Comparison of ENCODE assay signal across 10 cellular contexts in genomic region chr15:52100807-52101206, GRCh38. TPM values are rescaled to one million over a fixed set of nuclear protein-coding genes. Genes with fewer than 3 reads are reported as not detected.
DNase-seq lines count a peak whose midpoint lies in the region; ATAC-seq, FAIRE-seq and TF ChIP-seq lines count a peak whose summit lies in the region.
"Had no signal": no experiment of that assay in that cellular context is flagged by ENCODE, and none has a peak within 500 bp of the region (broad histone marks: within the 10 kb centered on the region; RNA-seq: fewer than 3 reads in every experiment).

No MANE protein-coding gene starts in this region.

- peaks cover 22% of the 10 kb centered on the region for H3K27me3 Mint-ChIP-seq in activated naive CD4-positive, alpha-beta T cell treated with anti-CD3 and anti-CD28 coated beads, Interleukin-2, amount 10 ng/mL, durations not matched to agents 7 days and 5 days

- TF ChIP-seq CTCF in A549 (IDR thresholded peaks at IDR 0.05) (no peak), astrocyte of the cerebellum (IDR thresholded peaks at IDR 0.05; ENCODE audit: low read depth, low read length, missing control alignments) (no peak)

- no peak for TF ChIP-seq EP300 in A549 (IDR thresholded peaks at IDR 0.05)

- H3K27ac ChIP-seq in A549 = no peak overlapping the region; a peak in 1 of 6 replicates

- FAIRE-seq in A549 (lab: Jason Lieb, UNC) = no peak

- WGBS in A549 (ENCODE audit: missing lambda C conversion rate) = 50% methylated on average over 4 of the region's 4 CpGs

- in situ Hi-C loops in astrocyte of the cerebellum (cut with HindIII; ENCODE audit: low sequenced_read_pairs) = no loop called here

- no peak overlapping the region; the same call in 2 of the 3 replicates for H3K4me2 ChIP-seq in A549

- CTCF ChIA-PET in A549 (lab: Yijun Ruan, JAX) = interaction anchor here (1.3 to 2.0 kb wide), 3 partner anchors 21 to 40 kb away, joined by 3 to 10 read pairs (median 4); no protein-coding TSS in a partner anchor
- CTCF ChIA-PET in activated naive CD4-positive, alpha-beta T cell treated with anti-CD3 and anti-CD28 coated beads, Interleukin-2, amount 10 ng/mL, durations not matched to agents 7 days and 5 days (lab: Charles Lee) = interaction anchor here (0.6 kb wide), 1 partner anchor 144 kb away, joined by 4 read pairs; no protein-coding TSS in a partner anchor

- no peaks in the 10 kb centered on the region for H3K9me3 Mint-ChIP-seq in activated naive CD4-positive, alpha-beta T cell treated with anti-CD3 and anti-CD28 coated beads, Interleukin-2, amount 10 ng/mL, durations not matched to agents 7 days and 5 days
- H3K9me3 Mint-ChIP-seq: T-helper 1 cell treated with Interleukin-12 subunit alpha and Interleukin-12 subunit beta and Interleukin-4 antibody, amounts not matched to agents 30 μg/mL and 1 μg/mL, for 36 hours had no signal

- no peak overlapping the region for H3K4me3 Mint-ChIP-seq in activated naive CD4-positive, alpha-beta T cell treated with anti-CD3 and anti-CD28 coated beads, Interleukin-2, amount 10 ng/mL, durations not matched to agents 7 days and 5 days
- H3K4me3 Mint-ChIP-seq: T-helper 1 cell treated with Interleukin-12 subunit alpha and Interleukin-12 subunit beta and Interleukin-4 antibody, amounts not matched to agents 30 μg/mL and 1 μg/mL, for 36 hours had no signal

- H3K27ac Mint-ChIP-seq in activated naive CD4-positive, alpha-beta T cell treated with anti-CD3 and anti-CD28 coated beads, Interleukin-2, amount 10 ng/mL, durations not matched to agents 7 days and 5 days = no peak overlapping the region
- H3K27ac Mint-ChIP-seq: T-helper 1 cell treated with Interleukin-12 subunit alpha and Interleukin-12 subunit beta and Interleukin-4 antibody, amounts not matched to agents 30 μg/mL and 1 μg/mL, for 36 hours had no signal

- H3K4me3 ChIP-seq in A549 (no peak overlapping the region), astrocyte of the cerebellum (ENCODE audit: low read depth, low read length) (no peak overlapping the region)

- H3K4me1 Mint-ChIP-seq in activated naive CD4-positive, alpha-beta T cell treated with anti-CD3 and anti-CD28 coated beads, Interleukin-2, amount 10 ng/mL, durations not matched to agents 7 days and 5 days = no peaks in the 10 kb centered on the region

- ATAC-seq in A549 (no peak; a peak in 1 of 6 replicates), HG03280 (IDR thresholded peaks at IDR 0.05; ENCODE audit: unreplicated experiment) (no peak), HG03135 (IDR thresholded peaks at IDR 0.05; ENCODE audit: unreplicated experiment) (no peak)

- H3K9me3 ChIP-seq in A549 = no peaks in the 10 kb centered on the region

- H3K4me1 ChIP-seq in A549 = peaks cover 37% of the 10 kb centered on the region

- DNase-seq in A549 (ENCODE audit: low read depth in 1 of 2, low spot score in 1 of 2) (peak in 1 of 2 experiments; percentile 63), HT-29 (ENCODE audit: low spot score) (peak; percentile 37), astrocyte of the cerebellum (ENCODE audit: low read depth) (peak; percentile 74), kidney tubule cell (ENCODE audit: low spot score) (peak; percentile 89)
- no peak for DNase-seq in activated T-cell treated with anti-CD3 and anti-CD28 coated beads, Interleukin-2, amount 50 U/mL, for 1 hour
- DNase-seq in activated naive CD4-positive, alpha-beta T cell treated with anti-CD3 and anti-CD28 coated beads, Interleukin-2, amount 10 ng/mL, durations not matched to agents 7 days and 5 days = no peak
- DNase-seq: DMS79 treated with DMSO at 0.1 percent for 48 hours had no signal

- POLR2A ChIA-PET in A549 (lab: Yijun Ruan, JAX) = no interaction called here

- no peaks in the 10 kb centered on the region for H3K36me3 Mint-ChIP-seq in activated naive CD4-positive, alpha-beta T cell treated with anti-CD3 and anti-CD28 coated beads, Interleukin-2, amount 10 ng/mL, durations not matched to agents 7 days and 5 days

- TF ChIP-seq POLR2A in A549 (IDR thresholded peaks at IDR 0.05; ENCODE audit: low read length) = no peak

- no peak for TF ChIP-seq RAD21 in A549 (conservative IDR thresholded peaks at IDR 0.05 in 1 of 2, IDR thresholded peaks at IDR 0.05 in 1 of 2)

TF ChIP-seq in A549, 52 proteins besides CTCF, POLR2A, EP300 and RAD21:
- no peak for TF ChIP-seq ZC3H11A (IDR thresholded peaks at IDR 0.05)
- TF ChIP-seq FOSL2 (IDR thresholded peaks at IDR 0.05) = peak; percentile 53; the same call in 1 of the 2 replicates
- peak; percentile 89 for TF ChIP-seq FOSL2 (CRISPR knock-in tag; IDR thresholded peaks at IDR 0.05)
TF ChIP-seq in A549: peak in this region for 1.

RNA-seq across cellular contexts. Expression of gene BCL2L10, which starts 11.8 kb away (rescaled TPM):
- polyA plus RNA-seq in A549 (2011; rRNA removed) (0.09 and 0.42 TPM in 2 replicates), A549 (2017; fragmentation: RNase III; extraction: RNeasy Plus Mini Kit Qiagen cat#74134 plus additional on column Dnase treatment) (0.06 to 0.08 TPM (median 0.07 TPM) in 3 replicates)
- polyA plus RNA-seq in A549 (2012; cell fraction: cytosol; rRNA removed) = 0.06 TPM in 1 of 2 replicates, not detected in the other
- 0.19 and 0.27 TPM in 2 replicates for polyA plus RNA-seq in A549 (2012; cell fraction: nucleus; rRNA removed)
- not detected in 2 replicates for polyA minus RNA-seq in A549 (2011; rRNA and poly(A)+ RNA removed)
- 1.3 and 1.5 TPM in 2 replicates for total RNA-seq in HT-29 (2014; rRNA removed; shearing (Covaris generic))

Comparison
In these comparisons a context has a peak if more than half of its experiments do, and no peak if none do; other contexts are left out.
1. DNase-seq: peak in HT-29 (single experiment), astrocyte of the cerebellum (single experiment) and kidney tubule cell (single experiment); none in activated T-cell treated with anti-CD3 and anti-CD28 coated beads, Interleukin-2, amount 50 U/mL, for 1 hour (single experiment) and activated naive CD4-positive, alpha-beta T cell treated with anti-CD3 and anti-CD28 coated beads, Interleukin-2, amount 10 ng/mL, durations not matched to agents 7 days and 5 days (single experiment).